ENCODE assay signal across 8 cellular contexts in genomic region chr22:31346255-31346732, GRCh38.
DNase-seq lines count a peak whose midpoint lies in the region; FAIRE-seq and TF ChIP-seq lines count a peak whose summit lies in the region.

Gene PATZ1, minus strand, starts transcription at chr22:31346346. Its CDS starts 744 bp downstream, at chr22:31345602.

- no peaks in the 10 kb centered on the region for H3K27me3 ChIP-seq in neuron (ENCODE audit: insufficient read depth, low read length)

- FAIRE-seq in RCC 7860 (lab: Jason Lieb, UNC) = no peak

- DNase-seq in AG20443 (ENCODE audit: low spot score) (peak; percentile 85), HUDEP-2 (lab: John Stamatoyannopoulos, UW; ENCODE audit: unreplicated experiment in 76 of 76) (peak in 70 of 76 experiments; percentile 24 to 77 (median 58)), RCC 7860 (ENCODE audit: low spot score) (peak; percentile 36), foreskin melanocyte (peak; percentile 79), substantia nigra (lab: John Stamatoyannopoulos, UW) (peak in 48 of 49 donors; percentile 37 to 90 (median 77))
- peak; percentile 90 for DNase-seq in activated effector memory CD4-positive, alpha-beta T cell treated with anti-CD3 and anti-CD28 coated beads, Interleukin-2, amount 50 U/mL, for 16 hours

- TF ChIP-seq POLR2A in GM19099 (IDR thresholded peaks at IDR 0.05; ENCODE audit: extremely low read depth, insufficient read length, low read depth) = peak; percentile 41

- H2AFZ ChIP-seq in neuron (ENCODE audit: low read depth, low read length) = no peak within 1 kb of the TSS

- peak within 1 kb of the TSS; percentile 65 for H3K4me3 ChIP-seq in neuron (ENCODE audit: low read length)

- H3K36me3 ChIP-seq in neuron (ENCODE audit: insufficient read depth, low read length) = peaks cover 24% of the 10 kb centered on the region

- no peaks in the 10 kb centered on the region for H3K9me3 ChIP-seq in neuron (ENCODE audit: low read length)

- peak within 1 kb of the TSS; percentile 87 for H3K27ac ChIP-seq in substantia nigra (ENCODE audit: low read depth, low read length, poor library complexity, severe bottlenecking)

- peaks cover 49% of the 10 kb centered on the region for H3K4me1 ChIP-seq in neuron (ENCODE audit: insufficient read depth, low read length)

Comparison
In these comparisons a context has a peak if more than half of its experiments do, and no peak if none do; other contexts are left out.
1. Peak in every context shown above with its lines: DNase-seq, H3K4me3 ChIP-seq and H3K27ac ChIP-seq.
2. DNase-seq: peak in every context shown above with its lines; median percentile 90 in activated effector memory CD4-positive, alpha-beta T cell treated with anti-CD3 and anti-CD28 coated beads, Interleukin-2, amount 50 U/mL, for 16 hours; 85 in AG20443; 79 in foreskin melanocyte; 77 in substantia nigra; 58 in HUDEP-2; 36 in RCC 7860.